11 cellular contexts compared by ENCODE assay signal in the genomic region with DNA sequence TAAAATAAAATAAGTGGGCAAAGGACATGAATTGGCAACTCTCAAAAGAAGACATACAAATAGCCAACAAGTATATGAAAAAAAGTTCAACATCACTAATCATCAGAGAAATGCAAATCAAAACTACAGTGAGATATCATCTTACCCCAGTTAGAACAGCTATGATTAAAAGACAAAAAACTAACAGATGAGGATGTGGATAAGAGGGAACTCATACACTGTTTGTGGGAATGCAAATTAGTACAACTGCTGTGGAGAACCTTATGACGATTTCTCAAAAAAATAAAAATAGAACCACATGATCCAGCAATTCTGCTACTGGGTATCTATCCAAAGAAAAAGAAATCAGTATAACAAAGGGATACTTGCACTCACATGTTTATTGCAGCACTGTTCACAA.
DNase-seq lines count a peak whose midpoint lies in the region; ATAC-seq lines count a peak whose summit lies in the region.
"Had no signal": no experiment of that assay in that cellular context is flagged by ENCODE, and none has a peak within 500 bp of the region (broad histone marks: within the 10 kb centered on the region; RNA-seq: fewer than 3 reads in every experiment).

No MANE protein-coding gene starts in this region.

- ATAC-seq in GM18868 (IDR thresholded peaks at IDR 0.05; ENCODE audit: unreplicated experiment) = peak; percentile 58
- peak; percentile 86 for ATAC-seq in GM21786 (IDR thresholded peaks at IDR 0.05; ENCODE audit: unreplicated experiment)
- ATAC-seq in HG03354 (IDR thresholded peaks at IDR 0.05; ENCODE audit: poor library complexity, severe bottlenecking, unreplicated experiment) = peak; percentile 92
- peak; percentile 88 for ATAC-seq in memory B cell (ENCODE audit: low read depth)
- ATAC-seq: activated CD8-positive, alpha-beta T cell treated with anti-CD3 and anti-CD28 coated beads for 36 hours had no signal

- H3K27ac Mint-ChIP-seq in memory B cell = no peak overlapping the region
- H3K27ac Mint-ChIP-seq: activated CD8-positive, alpha-beta T cell treated with anti-CD3 and anti-CD28 coated beads for 36 hours had no signal

- no peaks in the 10 kb centered on the region for H3K9me3 Mint-ChIP-seq in memory B cell
- H3K9me3 Mint-ChIP-seq: activated CD8-positive, alpha-beta T cell treated with anti-CD3 and anti-CD28 coated beads for 36 hours had no signal

- H3K27me3 Mint-ChIP-seq in memory B cell = no peaks in the 10 kb centered on the region
- H3K27me3 Mint-ChIP-seq: activated CD8-positive, alpha-beta T cell treated with anti-CD3 and anti-CD28 coated beads for 36 hours had no signal

- no peak overlapping the region for H3K4me3 Mint-ChIP-seq in memory B cell
- H3K4me3 Mint-ChIP-seq: activated CD8-positive, alpha-beta T cell treated with anti-CD3 and anti-CD28 coated beads for 36 hours had no signal

- peaks cover 2% of the 10 kb centered on the region for H3K4me1 Mint-ChIP-seq in memory B cell

- no peak for DNase-seq in memory B cell (ENCODE audit: low spot score in 2 of 2)
- DNase-seq in KG1 (lab: John Stamatoyannopoulos, UW) = no peak
- DNase-seq in DMS53 (lab: John Stamatoyannopoulos, UW) = no peak
- no peak for DNase-seq in activated CD4-positive, alpha-beta T cell treated with anti-CD3 and anti-CD28 coated beads for 1 hour
- DNase-seq: activated CD8-positive, alpha-beta T cell treated with anti-CD3 and anti-CD28 coated beads for 36 hours; activated naive CD4-positive, alpha-beta T cell treated with anti-CD3 and anti-CD28 coated beads, Interleukin-2, amount 50 U/mL, for 16 hours; NCI-H446 treated with DMSO at 0.1 percent for 48 hours; Peyer's patch had no signal

- no peaks in the 10 kb centered on the region for H3K36me3 Mint-ChIP-seq in memory B cell
